ENCODE assay signal across 11 cellular contexts in genomic region chr4:52868138-52868537, GRCh38. TPM values are rescaled to one million over a fixed set of nuclear protein-coding genes. Genes with fewer than 3 reads are reported as not detected.
DNase-seq lines count a peak whose midpoint lies in the region; ATAC-seq lines count a peak whose summit lies in the region.
"Had no signal": no experiment of that assay in that cellular context is flagged by ENCODE, and none has a peak within 500 bp of the region (broad histone marks: within the 10 kb centered on the region; RNA-seq: fewer than 3 reads in every experiment).

No MANE protein-coding gene starts in this region.

- H3K27me3 ChIP-seq in skeletal muscle tissue (ENCODE audit: control insufficient read depth in 3 of 3, insufficient read depth in 3 of 3, low read length in 3 of 3): no peaks in the 10 kb centered on the region
- H3K27me3 ChIP-seq: colonic mucosa had no signal

- no peak for ATAC-seq in GM19467 (IDR thresholded peaks at IDR 0.05; ENCODE audit: unreplicated experiment)
- no peak for ATAC-seq in GM21786 (IDR thresholded peaks at IDR 0.05; ENCODE audit: unreplicated experiment)

- H3K9me3 ChIP-seq in skeletal muscle tissue (ENCODE audit: control insufficient read depth in 3 of 3, low read length in 3 of 3): no peaks in the 10 kb centered on the region
- H3K9me3 ChIP-seq: colonic mucosa had no signal

- H3K36me3 ChIP-seq in skeletal muscle tissue (ENCODE audit: control insufficient read depth in 3 of 3, insufficient read depth in 3 of 3, low read length in 3 of 3): peaks cover 0 to 5% (median 2%) of the 10 kb centered on the region in 3 donors
- H3K36me3 ChIP-seq: colonic mucosa had no signal

- peak; percentile 12 for DNase-seq in NCI-H1092 (lab: John Stamatoyannopoulos, UW)
- peak in 31 of 58 donors; percentile 4 to 55 (median 18) for DNase-seq in anterior cingulate cortex (lab: John Stamatoyannopoulos, UW)
- DNase-seq in hippocampal formation (lab: John Stamatoyannopoulos, UW): peak; percentile 31 to 33
- DNase-seq in GM19238 (ENCODE audit: insufficient read length, low spot score): no peak
- no peak for DNase-seq in HUDEP-2 (lab: John Stamatoyannopoulos, UW; ENCODE audit: unreplicated experiment in 76 of 76)
- DNase-seq: colonic mucosa, NCI-H1436 treated with DMSO at 0.1 percent for 48 hours, T-helper 2 cell had no signal

- H3K27ac ChIP-seq in skeletal muscle tissue (ENCODE audit: low read depth, low read length): peak overlapping the region; percentile 15
- H3K27ac ChIP-seq: colonic mucosa had no signal

- no peak overlapping the region for H3K4me3 ChIP-seq in skeletal muscle tissue (ENCODE audit: low read length in 3 of 3)
- H3K4me3 ChIP-seq: colonic mucosa had no signal

- H3K9ac ChIP-seq in skeletal muscle tissue (ENCODE audit: low read depth in 1 of 3, low read length in 3 of 3): no peak overlapping the region

- H3K4me1 ChIP-seq in skeletal muscle tissue (ENCODE audit: control insufficient read depth in 3 of 3, insufficient read depth in 3 of 3, low read length in 3 of 3): peaks cover 26 to 34% (median 29%) of the 10 kb centered on the region in 3 donors
- H3K4me1 ChIP-seq: colonic mucosa had no signal

RNA-seq across cellular contexts. Expression of gene RASL11B, which starts 6.0 kb away (rescaled TPM):
- total RNA-seq in skeletal muscle tissue: 6.3 TPM

Comparison
In these comparisons a context has a peak if more than half of its experiments do, and no peak if none do; other contexts are left out.
1. DNase-seq: peak in NCI-H1092 (single experiment), anterior cingulate cortex (31 of 58) and hippocampal formation (2 of 2); none in GM19238 (single experiment) and HUDEP-2 (0 of 76).